ENCODE assay signal across 14 cellular contexts in genomic region chr6:143545976-143546547, GRCh38. TPM values are rescaled to one million over a fixed set of nuclear protein-coding genes. Genes with fewer than 3 reads are reported as not detected.
DNase-seq lines count a peak whose midpoint lies in the region; ATAC-seq, FAIRE-seq and TF ChIP-seq lines count a peak whose summit lies in the region.
"Had no signal": no experiment of that assay in that cellular context is flagged by ENCODE, and none has a peak within 500 bp of the region (broad histone marks: within the 10 kb centered on the region; RNA-seq: fewer than 3 reads in every experiment).

No MANE protein-coding gene starts in this region.

- no peaks in the 10 kb centered on the region for H3K9me3 Mint-ChIP-seq in activated naive CD8-positive, alpha-beta T cell (ENCODE audit: low read depth)

- POLR2A ChIA-PET in A549 (lab: Yijun Ruan, JAX) (no interaction called here), HCT116 (lab: Charles Lee) (no interaction called here)

- H3K4me1 ChIP-seq in A549 (peaks cover 14% of the 10 kb centered on the region; the same call in 2 of the 3 replicates), HCT116 (ENCODE audit: control insufficient read depth in 1 of 2, insufficient read depth in 2 of 2, low read length in 2 of 2) (peaks cover 11 to 14% of the 10 kb centered on the region in 2 experiments; a peak in 3 of 4 replicates)
- H3K4me1 ChIP-seq: BE2C, uterus had no signal

- RAD21 ChIA-PET in HCT116 (lab: Charles Lee; ENCODE audit: low non-redundant PET in 1 of 2, low total read pairs in 2 of 2, uncharacterized antibody in 2 of 2, unreplicated experiment in 2 of 2), result no interaction called here

- WGBS in A549 (ENCODE audit: missing lambda C conversion rate), result 48% methylated on average over 3 of the region's 3 CpGs

- no TSS peak for BruUV-seq in HCT116 (replicated peaks; lab: Mats Ljungman, UMichigan)

- H3K4me3 ChIP-seq in A549, result no peak overlapping the region
- no peak overlapping the region for H3K4me3 ChIP-seq in HCT116 (replicated peaks in 1 of 2; ENCODE audit: low read depth in 1 of 2, low read length in 2 of 2)
- no peak overlapping the region for H3K4me3 ChIP-seq in coronary artery
- H3K4me3 ChIP-seq: uterus had no signal

- H3K27me3 Mint-ChIP-seq in activated naive CD8-positive, alpha-beta T cell, result no peaks in the 10 kb centered on the region

- H3K27ac ChIP-seq in A549, result no peak overlapping the region
- no peak overlapping the region for H3K27ac ChIP-seq in HCT116 (ENCODE audit: low read depth, low read length)
- no peak overlapping the region for H3K27ac ChIP-seq in coronary artery
- H3K27ac ChIP-seq: uterus had no signal

- no peaks in the 10 kb centered on the region for H3K9me3 ChIP-seq in A549
- no peaks in the 10 kb centered on the region for H3K9me3 ChIP-seq in HCT116 (ENCODE audit: control insufficient read depth in 1 of 2, insufficient read depth in 1 of 2, low read depth in 1 of 2, low read length in 2 of 2)
- H3K9me3 ChIP-seq: BE2C, uterus had no signal

- H3K4me1 Mint-ChIP-seq in activated naive CD8-positive, alpha-beta T cell (ENCODE audit: low read depth), result peaks cover 32% of the 10 kb centered on the region

- TF ChIP-seq EP300 in A549 (IDR thresholded peaks at IDR 0.05), result no peak

- TF ChIP-seq RAD21 in A549 (conservative IDR thresholded peaks at IDR 0.05 in 1 of 2, IDR thresholded peaks at IDR 0.05 in 1 of 2) (no peak), HCT116 (IDR thresholded peaks at IDR 0.05; ENCODE audit: low read depth) (no peak)

- peaks cover 3% of the 10 kb centered on the region for H3K36me3 Mint-ChIP-seq in activated naive CD8-positive, alpha-beta T cell

- intact Hi-C loops in HCT116 (cut with micrococcal nuclease), result no loop called here
- intact Hi-C loops in left ventricle myocardium superior (cut with micrococcal nuclease), result no loop called here

- H3K79me2 ChIP-seq in HCT116 (ENCODE audit: insufficient read depth, low read length), result no peaks in the 10 kb centered on the region

- H2AFZ ChIP-seq in HCT116 (ENCODE audit: low read depth, low read length, poor library complexity, severe bottlenecking), result no peak overlapping the region

- TF ChIP-seq CTCF in A549 (IDR thresholded peaks at IDR 0.05), result no peak
- no peak for TF ChIP-seq CTCF in HCT116 (IDR thresholded peaks at IDR 0.05 in 2 of 3, conservative IDR thresholded peaks at IDR 0.05 in 1 of 3; ENCODE audit: borderline replicate concordance in 1 of 3, insufficient read depth in 1 of 3, low read depth in 2 of 3, low read length in 2 of 3)
- TF ChIP-seq CTCF in coronary artery (IDR thresholded peaks at IDR 0.05), result no peak

- H3K9ac ChIP-seq in HCT116 (ENCODE audit: low read length), result no peak overlapping the region

- no peaks in the 10 kb centered on the region for H3K9me2 ChIP-seq in HCT116 (ENCODE audit: insufficient read depth)

- TF ChIP-seq POLR2A in A549 (IDR thresholded peaks at IDR 0.05; ENCODE audit: low read length) (no peak), HCT116 (IDR thresholded peaks at IDR 0.05; ENCODE audit: borderline replicate concordance, extremely low read depth, insufficient read depth, insufficient read length) (no peak)

- FAIRE-seq in A549 (lab: Jason Lieb, UNC), result no peak
- FAIRE-seq: islet of Langerhans had no signal

- ATAC-seq in A549, result no peak
- ATAC-seq in HCT116, result no peak
- no peak for ATAC-seq in left ventricle myocardium superior

- H3K27ac Mint-ChIP-seq in activated naive CD8-positive, alpha-beta T cell, result peak overlapping the region; percentile 89

- no peaks in the 10 kb centered on the region for H3K36me3 ChIP-seq in HCT116 (ENCODE audit: control insufficient read depth in 1 of 2, insufficient read depth in 2 of 2, low read length in 2 of 2)
- H3K36me3 ChIP-seq: BE2C, uterus had no signal

- CTCF ChIA-PET in A549 (lab: Yijun Ruan, JAX), result interaction anchor here (0.6 kb wide), 1 partner anchor 727 kb away, joined by 3 read pairs; no protein-coding TSS in a partner anchor
- CTCF ChIA-PET in HCT116 (lab: Charles Lee), result no interaction called here

- H3K27me3 ChIP-seq in HCT116 (ENCODE audit: insufficient read depth, low read length), result no peaks in the 10 kb centered on the region
- H3K27me3 ChIP-seq: BE2C, uterus had no signal

- DNase-seq in A549 (ENCODE audit: low read depth in 1 of 2, low spot score in 1 of 2) (no peak), HCT116 (ENCODE audit: low read depth, low spot score) (no peak), glomerular visceral epithelial cell (ENCODE audit: extremely low spot score) (peak; percentile 21), coronary artery (ENCODE audit: low spot score) (no peak), NCI-H2227 (lab: John Stamatoyannopoulos, UW; ENCODE audit: unreplicated experiment) (no peak), medulla oblongata (ENCODE audit: extremely low spot score) (no peak), left ventricle myocardium superior (no peak)
- DNase-seq: amygdala, BE2C, MV-4-11, NCI-H748 treated with DMSO at 0.1 percent for 48 hours, uterus had no signal

- no peaks in the 10 kb centered on the region for H4K20me1 ChIP-seq in HCT116 (ENCODE audit: insufficient read depth)

- peak overlapping the region; percentile 14; the same call in 2 of the 3 replicates for H3K4me2 ChIP-seq in A549
- peak overlapping the region; percentile 2; the same call in 1 of the 2 replicates for H3K4me2 ChIP-seq in HCT116 (ENCODE audit: low read length)

- peak overlapping the region; percentile 73 for H3K4me3 Mint-ChIP-seq in activated naive CD8-positive, alpha-beta T cell

TF ChIP-seq in A549, 52 proteins besides CTCF, POLR2A, EP300 and RAD21:
- TF ChIP-seq BCL3 (IDR thresholded peaks at IDR 0.05) (no peak), CHD2 (IDR thresholded peaks at IDR 0.05; ENCODE audit: low read length, partially characterized antibody) (no peak)

TF ChIP-seq in HCT116, 20 proteins besides CTCF, POLR2A, EP300 and RAD21 (continues in another document):
- TF ChIP-seq SP1 (IDR thresholded peaks at IDR 0.05; ENCODE audit: low read depth) (no peak), FOSL1 (IDR thresholded peaks at IDR 0.05; ENCODE audit: low read depth) (no peak), EZH2phosphoT487 (IDR thresholded peaks at IDR 0.05; ENCODE audit: borderline replicate concordance) (no peak), CBX3 (IDR thresholded peaks at IDR 0.05; ENCODE audit: low read depth) (no peak), EGR1 (IDR thresholded peaks at IDR 0.05; ENCODE audit: low read depth) (no peak), ZFX (IDR thresholded peaks at IDR 0.05) (no peak), SRF (IDR thresholded peaks at IDR 0.05; ENCODE audit: low read depth) (no peak), EZH2 (IDR thresholded peaks at IDR 0.05) (no peak), POLR2AphosphoS5 (IDR thresholded peaks at IDR 0.05; ENCODE audit: low read depth, low read length) (no peak), TCF7L2 (IDR thresholded peaks at IDR 0.05; ENCODE audit: borderline replicate concordance, extremely low read depth, insufficient read depth, insufficient read length) (no peak), ZNF274 (IDR thresholded peaks at IDR 0.05; ENCODE audit: low read depth, low read length) (no peak)
- TF ChIP-seq, protein P1, sequence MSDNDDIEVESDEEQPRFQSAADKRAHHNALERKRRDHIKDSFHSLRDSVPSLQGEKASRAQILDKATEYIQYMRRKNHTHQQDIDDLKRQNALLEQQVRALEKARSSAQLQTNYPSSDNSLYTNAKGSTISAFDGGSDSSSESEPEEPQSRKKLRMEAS (IDR thresholded peaks at IDR 0.05), result no peak
- TF ChIP-seq, protein P2, sequence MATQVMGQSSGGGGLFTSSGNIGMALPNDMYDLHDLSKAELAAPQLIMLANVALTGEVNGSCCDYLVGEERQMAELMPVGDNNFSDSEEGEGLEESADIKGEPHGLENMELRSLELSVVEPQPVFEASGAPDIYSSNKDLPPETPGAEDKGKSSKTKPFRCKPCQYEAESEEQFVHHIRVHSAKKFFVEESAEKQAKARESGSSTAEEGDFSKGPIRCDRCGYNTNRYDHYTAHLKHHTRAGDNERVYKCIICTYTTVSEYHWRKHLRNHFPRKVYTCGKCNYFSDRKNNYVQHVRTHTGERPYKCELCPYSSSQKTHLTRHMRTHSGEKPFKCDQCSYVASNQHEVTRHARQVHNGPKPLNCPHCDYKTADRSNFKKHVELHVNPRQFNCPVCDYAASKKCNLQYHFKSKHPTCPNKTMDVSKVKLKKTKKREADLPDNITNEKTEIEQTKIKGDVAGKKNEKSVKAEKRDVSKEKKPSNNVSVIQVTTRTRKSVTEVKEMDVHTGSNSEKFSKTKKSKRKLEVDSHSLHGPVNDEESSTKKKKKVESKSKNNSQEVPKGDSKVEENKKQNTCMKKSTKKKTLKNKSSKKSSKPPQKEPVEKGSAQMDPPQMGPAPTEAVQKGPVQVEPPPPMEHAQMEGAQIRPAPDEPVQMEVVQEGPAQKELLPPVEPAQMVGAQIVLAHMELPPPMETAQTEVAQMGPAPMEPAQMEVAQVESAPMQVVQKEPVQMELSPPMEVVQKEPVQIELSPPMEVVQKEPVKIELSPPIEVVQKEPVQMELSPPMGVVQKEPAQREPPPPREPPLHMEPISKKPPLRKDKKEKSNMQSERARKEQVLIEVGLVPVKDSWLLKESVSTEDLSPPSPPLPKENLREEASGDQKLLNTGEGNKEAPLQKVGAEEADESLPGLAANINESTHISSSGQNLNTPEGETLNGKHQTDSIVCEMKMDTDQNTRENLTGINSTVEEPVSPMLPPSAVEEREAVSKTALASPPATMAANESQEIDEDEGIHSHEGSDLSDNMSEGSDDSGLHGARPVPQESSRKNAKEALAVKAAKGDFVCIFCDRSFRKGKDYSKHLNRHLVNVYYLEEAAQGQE (IDR thresholded peaks at IDR 0.05; ENCODE audit: low read depth), result no peak

RNA-seq across cellular contexts. Expression of gene FUCA2, which starts 34.5 kb away (rescaled TPM):
- polyA plus RNA-seq in A549 (2011; rRNA removed) (54.3 and 55.5 TPM in 2 replicates), A549 (2017; fragmentation: RNase III; extraction: RNeasy Plus Mini Kit Qiagen cat#74134 plus additional on column Dnase treatment) (46.3 to 46.9 TPM (median 46.8 TPM) in 3 replicates)
- 17.3 and 19.7 TPM in 2 replicates for polyA plus RNA-seq in A549 (2012; cell fraction: cytosol; rRNA removed)
- polyA plus RNA-seq in A549 (2012; cell fraction: nucleus; rRNA removed), result 14.2 and 30.1 TPM in 2 replicates
- 15.8 and 17.8 TPM in 2 replicates for polyA minus RNA-seq in A549 (2011; rRNA and poly(A)+ RNA removed)
- total RNA-seq in HCT116 (2021; ENCODE audit: unreplicated experiment) (75.4 TPM), left ventricle myocardium superior (35.0 TPM)
- polyA plus RNA-seq in HCT116 (2012), result 32.0 and 40.2 TPM in 2 replicates
